25 cellular contexts compared by ENCODE assay signal in genomic region chr1:65844990-65845757, GRCh38.
"Had no signal": no experiment of that assay in that cellular context is flagged by ENCODE, and none has a peak within 500 bp of the region (broad histone marks: within the 10 kb centered on the region; RNA-seq: fewer than 3 reads in every experiment).

No MANE protein-coding gene starts in this region.

- H3K4me3 ChIP-seq: body of pancreas, left ventricle myocardium inferior, right lobe of liver, suprapubic skin, tibial artery had no signal

- H3K4me3 Mint-ChIP-seq: activated naive CD8-positive, alpha-beta T cell; activated T-cell treated with anti-CD3 and anti-CD28 coated beads, Interleukin-2, amount 50 U/mL, for 72 hours; mesothelial cell of epicardium; naive B cell; nephron progenitor cell had no signal

- H3K27ac Mint-ChIP-seq: activated naive CD8-positive, alpha-beta T cell; activated T-cell treated with anti-CD3 and anti-CD28 coated beads, Interleukin-2, amount 50 U/mL, for 72 hours; mesothelial cell of epicardium; naive B cell; nephron progenitor cell; progenitor cell of endocrine pancreas had no signal

- H3K36me3 ChIP-seq: left ventricle myocardium inferior, neutrophil, right lobe of liver, suprapubic skin, tibial artery had no signal

- H3K27me3 Mint-ChIP-seq: naive B cell, progenitor cell of endocrine pancreas had no signal

- H3K4me1 ChIP-seq: body of pancreas, left ventricle myocardium inferior, right lobe of liver, suprapubic skin, tibial artery had no signal

- H3K36me3 Mint-ChIP-seq: activated naive CD8-positive, alpha-beta T cell; mesothelial cell of epicardium had no signal

- H3K4me1 Mint-ChIP-seq: mesothelial cell of epicardium, naive B cell, nephron progenitor cell had no signal

- H3K9me3 ChIP-seq: neutrophil, right lobe of liver had no signal

- DNase-seq: activated CD4-positive, alpha-beta T cell treated with anti-CD3 and anti-CD28 coated beads for 4 hours; activated CD4-positive, alpha-beta T cell treated with anti-CD3 and anti-CD28 coated beads, Interleukin-2, amount 50 U/mL, for 4 hours; activated naive CD4-positive, alpha-beta T cell; activated T-cell treated with anti-CD3 and anti-CD28 coated beads for 4 hours; activated T-cell treated with anti-CD3 and anti-CD28 coated beads, Interleukin-2, amount 50 U/mL, for 72 hours; anterior cingulate cortex; body of pancreas; effector CD8-positive, alpha-beta T cell; left ventricle myocardium inferior; mammary epithelial cell; naive B cell; nephron progenitor cell; right lobe of liver; stimulated activated CD4-positive, alpha-beta T cell treated with anti-CD3 and anti-CD28 coated beads, Interleukin-2, amount 100 ng/mL, for 48 hours; T-helper 9 cell; tibial artery had no signal

- FAIRE-seq: colon, frontal cortex, TTC549 had no signal

- H3K27me3 ChIP-seq: body of pancreas, neutrophil, right lobe of liver, suprapubic skin, tibial artery had no signal

- ATAC-seq: activated T-cell treated with anti-CD3 and anti-CD28 coated beads, Interleukin-2, amount 50 U/mL, for 72 hours; body of pancreas had no signal

- H3K27ac ChIP-seq: body of pancreas, left ventricle myocardium inferior, neutrophil, right lobe of liver, suprapubic skin, tibial artery, VCaP had no signal
